ENCODE assay signal across 1 cellular context in the genomic region with DNA sequence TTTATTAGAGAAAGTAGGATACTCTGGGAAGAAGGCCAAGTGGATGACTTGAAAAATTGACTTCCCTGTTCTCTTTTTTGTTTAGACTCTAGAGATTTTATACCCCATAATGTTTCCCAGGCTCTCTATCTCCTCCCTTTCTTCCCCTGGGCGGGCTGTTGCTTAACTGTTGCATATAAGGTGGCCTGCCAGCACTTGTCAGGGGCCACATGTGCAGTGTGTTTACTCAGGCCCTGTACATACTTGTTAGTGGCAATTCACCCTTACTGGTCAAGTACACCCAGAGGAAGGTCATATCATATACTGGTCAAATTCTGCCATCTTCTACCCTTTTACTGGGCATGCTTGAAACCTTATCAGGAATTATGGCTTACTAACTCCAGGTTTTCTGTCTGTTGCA.
TF ChIP-seq lines count a peak whose summit lies in the region.

No MANE protein-coding gene starts in this region.

TF ChIP-seq in SK-N-SH treated with all-trans-retinoic acid at 6 μM for 48 hours, 23 proteins besides CTCF, POLR2A, EP300 and RAD21 (continued from another document):
- TF ChIP-seq PPARA (CRISPR knock-in tag; IDR thresholded peaks at IDR 0.05; ENCODE audit: borderline replicate concordance), result no peak
TF ChIP-seq in SK-N-SH treated with all-trans-retinoic acid at 6 μM for 48 hours: peak in this region for 0.
